ENCODE assay signal across 1 cellular context in genomic region chr11:808427-809286, GRCh38.
TF ChIP-seq lines count a peak whose summit lies in the region.

No MANE protein-coding gene starts in this region.

TF ChIP-seq in IMR-90, 13 proteins besides CTCF, POLR2A, EP300 and RAD21:
- TF ChIP-seq NFE2L2 (IDR thresholded peaks at IDR 0.05; ENCODE audit: low read depth, low read length) (no peak), FOS (IDR thresholded peaks at IDR 0.05; ENCODE audit: low read depth, low read length) (no peak), MAFK (IDR thresholded peaks at IDR 0.05; ENCODE audit: low read depth, low read length) (no peak), SMC3 (IDR thresholded peaks at IDR 0.05; ENCODE audit: low read depth, low read length) (no peak), RFX5 (IDR thresholded peaks at IDR 0.05; ENCODE audit: low read depth, low read length) (no peak), ELK1 (IDR thresholded peaks at IDR 0.05; ENCODE audit: borderline replicate concordance, low read depth, low read length) (no peak), MAZ (IDR thresholded peaks at IDR 0.05; ENCODE audit: borderline replicate concordance, low read depth, low read length) (no peak), CEBPB (IDR thresholded peaks at IDR 0.05; ENCODE audit: low read depth, low read length) (no peak), CHD1 (IDR thresholded peaks at IDR 0.05; ENCODE audit: low read depth, low read length) (no peak), RCOR1 (IDR thresholded peaks at IDR 0.05; ENCODE audit: insufficient replicate concordance, low read length) (no peak), BHLHE40 (IDR thresholded peaks at IDR 0.05; ENCODE audit: low read depth, low read length) (no peak)
